In the genomic region with DNA sequence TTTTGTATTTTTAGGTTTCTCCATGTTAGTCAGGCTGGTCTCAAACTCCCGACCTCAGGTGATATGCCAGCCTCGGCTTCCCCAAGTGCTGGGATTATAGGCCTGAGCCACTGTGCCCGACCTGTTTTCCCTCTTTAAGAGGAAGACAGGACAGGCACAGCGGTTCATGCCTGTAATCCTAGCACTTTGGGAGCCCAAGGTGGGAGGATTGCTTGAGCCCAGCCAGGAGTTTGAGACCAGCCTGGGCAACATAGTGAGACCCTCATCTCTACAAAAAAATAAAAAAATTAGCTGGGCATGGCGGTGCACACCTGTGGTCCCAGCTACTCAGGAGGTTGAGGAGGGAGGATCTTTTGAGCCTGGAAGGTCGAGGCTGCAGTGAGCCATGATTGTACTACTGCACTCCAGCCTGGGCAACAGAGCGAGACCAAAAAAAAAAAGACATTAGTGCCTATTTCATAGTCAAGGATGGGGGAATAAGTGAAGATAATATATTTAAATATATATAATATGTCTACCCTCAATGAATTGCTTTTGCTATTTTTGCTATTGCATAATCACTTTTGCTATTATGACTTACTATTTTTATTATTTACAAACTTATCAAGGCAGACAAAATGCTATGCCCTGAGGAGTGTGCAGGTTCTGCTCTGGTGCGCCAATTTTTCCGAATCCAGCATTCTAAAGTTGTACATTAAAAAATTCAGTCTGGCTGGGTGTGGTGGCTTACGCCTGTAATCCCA, we compare ENCODE assay signal across 30 cellular contexts. TPM values are rescaled to one million over a fixed set of nuclear protein-coding genes. Genes with fewer than 3 reads are reported as not detected.
DNase-seq lines count a peak whose midpoint lies in the region; ATAC-seq and TF ChIP-seq lines count a peak whose summit lies in the region.
"Had no signal": no experiment of that assay in that cellular context is flagged by ENCODE, and none has a peak within 500 bp of the region (broad histone marks: within the 10 kb centered on the region; RNA-seq: fewer than 3 reads in every experiment).

No MANE protein-coding gene starts in this region.

- H3K79me2 ChIP-seq in Karpas-422 (ENCODE audit: low read length), result peaks cover 60% of the 10 kb centered on the region

- H3K4me1 Mint-ChIP-seq in CD4-positive, alpha-beta T cell (ENCODE audit: low read depth), result peaks cover 50% of the 10 kb centered on the region
- peaks cover 29 to 63% (median 46%) of the 10 kb centered on the region in 7 donors for H3K4me1 Mint-ChIP-seq in naive thymus-derived CD4-positive, alpha-beta T cell
- H3K4me1 Mint-ChIP-seq: brain, neural crest cell had no signal

- no peaks in the 10 kb centered on the region for H3K9me3 ChIP-seq in CD4-positive, alpha-beta T cell (ENCODE audit: control insufficient read depth, low read length)
- no peaks in the 10 kb centered on the region for H3K9me3 ChIP-seq in Karpas-422 (ENCODE audit: low read length)
- H3K9me3 ChIP-seq in naive thymus-derived CD4-positive, alpha-beta T cell (ENCODE audit: control insufficient read depth in 2 of 3, low read length in 3 of 3), result no peaks in the 10 kb centered on the region
- H3K9me3 ChIP-seq: ovary, suprapubic skin, upper lobe of left lung had no signal

- intact Hi-C loops in CD4-positive, alpha-beta T cell (cut with DNase I, micrococcal nuclease), result no loop called here
- intact Hi-C loops in naive thymus-derived CD4-positive, alpha-beta T cell (cut with micrococcal nuclease), result no loop called here

- CTCF ChIA-PET in CD4-positive, alpha-beta T cell (lab: Charles Lee), result interaction anchor here (0.5 kb wide), 1 partner anchor 250 kb away, joined by 3 read pairs; no protein-coding TSS in a partner anchor
- CTCF ChIA-PET in naive thymus-derived CD4-positive, alpha-beta T cell (lab: Charles Lee), result interaction anchor here (1.2 kb wide), 1 partner anchor 102 kb away, joined by 5 read pairs; no protein-coding TSS in a partner anchor

- H3K27me3 ChIP-seq in CD4-positive, alpha-beta T cell (ENCODE audit: control insufficient read depth, insufficient read depth, low read length), result no peaks in the 10 kb centered on the region
- H3K27me3 ChIP-seq in Karpas-422 (ENCODE audit: low read length), result no peaks in the 10 kb centered on the region
- no peaks in the 10 kb centered on the region for H3K27me3 ChIP-seq in naive thymus-derived CD4-positive, alpha-beta T cell (ENCODE audit: control insufficient read depth in 2 of 2, insufficient read depth in 2 of 2, low read length in 2 of 2)
- H3K27me3 ChIP-seq: ovary, suprapubic skin, upper lobe of left lung had no signal

- no peak for DNase-seq in CD4-positive, alpha-beta T cell
- DNase-seq in Karpas-422, result no peak
- DNase-seq in naive thymus-derived CD4-positive, alpha-beta T cell, result no peak
- no peak for DNase-seq in stimulated activated naive CD8-positive, alpha-beta T cell treated with anti-CD3 and anti-CD28 coated beads, Interleukin-15, Interleukin-2, amounts not matched to agents 100 U/mL and 50 U/mL, for 24 hours
- DNase-seq: activated CD8-positive, alpha-beta memory T cell treated with anti-CD3 and anti-CD28 coated beads, Interleukin-2, amount 50 U/mL, for 48 hours; activated CD8-positive, alpha-beta T cell treated with anti-CD3 and anti-CD28 coated beads for 36 hours; activated naive CD4-positive, alpha-beta T cell treated with anti-CD3 and anti-CD28 coated beads, Interleukin-2, amount 50 U/mL, for 16 hours; amniotic stem cell; C1 segment of cervical spinal cord; Calu3; dermis blood vessel endothelial cell; DMS79 treated with DMSO at 0.1 percent for 48 hours; endodermal cell; GF-D8; head of caudate nucleus; NCI-H1092; NCI-H1694; NCI-H510A; ovary; stimulated activated naive CD4-positive, alpha-beta T cell; upper lobe of left lung had no signal

- H3K27ac ChIP-seq in CD4-positive, alpha-beta T cell (ENCODE audit: low read depth, low read length), result no peak overlapping the region
- peak overlapping the region; percentile 90 for H3K27ac ChIP-seq in Karpas-422 (ENCODE audit: low read length)
- peak overlapping the region; percentile 40 for H3K27ac ChIP-seq in naive thymus-derived CD4-positive, alpha-beta T cell (ENCODE audit: low read depth, low read length)
- H3K27ac ChIP-seq: ovary, suprapubic skin, upper lobe of left lung had no signal

- peak overlapping the region; percentile 62 for H3K4me2 ChIP-seq in Karpas-422 (ENCODE audit: low read depth, low read length, poor library complexity, severe bottlenecking)

- H3K4me3 ChIP-seq in Karpas-422 (ENCODE audit: low read length), result peak overlapping the region; percentile 44; the same call in 1 of the 2 replicates
- H3K4me3 ChIP-seq in naive thymus-derived CD4-positive, alpha-beta T cell (ENCODE audit: low read length), result no peak overlapping the region
- H3K4me3 ChIP-seq: ovary, suprapubic skin, upper lobe of left lung had no signal

- H3K9me3 Mint-ChIP-seq in CD4-positive, alpha-beta T cell, result no peaks in the 10 kb centered on the region
- H3K9me3 Mint-ChIP-seq in naive thymus-derived CD4-positive, alpha-beta T cell, result no peaks in the 10 kb centered on the region
- H3K9me3 Mint-ChIP-seq: activated CD8-positive, alpha-beta T cell treated with anti-CD3 and anti-CD28 coated beads for 36 hours; activated T-helper 1 cell treated with anti-CD3 and anti-CD28 coated beads, Interleukin-12 subunit alpha, Interleukin-12 subunit beta, Interleukin-2, Interleukin-4 antibody, amounts not matched to agents 30 ng/mL and 10 ng/mL and 1 ng/mL, durations not matched to agents 14 hours and 24 hours and 36 hours; brain; endodermal cell; neural crest cell had no signal

- H2AFZ ChIP-seq in Karpas-422 (ENCODE audit: low read length), result no peak overlapping the region

- no peak for ATAC-seq in CD4-positive, alpha-beta T cell (ENCODE audit: poor library complexity)
- ATAC-seq in naive thymus-derived CD4-positive, alpha-beta T cell, result no peak
- no peak for ATAC-seq in HG02981 (IDR thresholded peaks at IDR 0.05; ENCODE audit: unreplicated experiment)
- no peak for ATAC-seq in stimulated activated naive CD8-positive, alpha-beta T cell treated with anti-CD3 and anti-CD28 coated beads, Interleukin-15, Interleukin-2, amounts not matched to agents 100 U/mL and 50 U/mL, for 24 hours
- ATAC-seq: activated CD4-positive, CD25-positive, alpha-beta regulatory T cell treated with anti-CD3 and anti-CD28 coated beads, Interleukin-2, amount 50 U/mL, for 24 hours; activated CD8-positive, alpha-beta T cell treated with anti-CD3 and anti-CD28 coated beads for 36 hours; esophagus mucosa; HCT116; left lobe of liver had no signal

- H3K4me1 ChIP-seq in Karpas-422 (ENCODE audit: low read length), result peaks cover 77% of the 10 kb centered on the region
- peaks cover 33% of the 10 kb centered on the region in 2 donors for H3K4me1 ChIP-seq in naive thymus-derived CD4-positive, alpha-beta T cell (ENCODE audit: control insufficient read depth in 2 of 2, insufficient read depth in 2 of 2, low read length in 2 of 2)
- H3K4me1 ChIP-seq: suprapubic skin had no signal

- POLR2A ChIA-PET in CD4-positive, alpha-beta T cell (lab: Charles Lee), result interaction anchor here (1.0 to 1.1 kb wide), 2 partner anchors 18 to 68 kb away, joined by 4 to 5 read pairs; a partner anchor contains a TSS
- POLR2A ChIA-PET in naive thymus-derived CD4-positive, alpha-beta T cell (lab: Charles Lee), result interaction anchor here (1.1 to 1.7 kb wide), 3 partner anchors 17 to 27 kb away, joined by 3 to 4 read pairs (median 3); a partner anchor contains a TSS

- H3K27ac Mint-ChIP-seq in CD4-positive, alpha-beta T cell, result peak overlapping the region; percentile 33
- peak overlapping the region in 8 of 9 donors; percentile 33 to 88 (median 74) for H3K27ac Mint-ChIP-seq in naive thymus-derived CD4-positive, alpha-beta T cell
- H3K27ac Mint-ChIP-seq: activated CD8-positive, alpha-beta T cell treated with anti-CD3 and anti-CD28 coated beads for 36 hours; activated T-helper 1 cell treated with anti-CD3 and anti-CD28 coated beads, Interleukin-12 subunit alpha, Interleukin-12 subunit beta, Interleukin-2, Interleukin-4 antibody, amounts not matched to agents 30 ng/mL and 10 ng/mL and 1 ng/mL, durations not matched to agents 14 hours and 24 hours and 36 hours; brain; endodermal cell had no signal

- H3K27me3 Mint-ChIP-seq in CD4-positive, alpha-beta T cell, result no peaks in the 10 kb centered on the region
- H3K27me3 Mint-ChIP-seq in naive thymus-derived CD4-positive, alpha-beta T cell, result no peaks in the 10 kb centered on the region
- H3K27me3 Mint-ChIP-seq: activated CD8-positive, alpha-beta T cell treated with anti-CD3 and anti-CD28 coated beads for 36 hours; brain had no signal

- peaks cover 19% of the 10 kb centered on the region for H3K36me3 ChIP-seq in Karpas-422 (ENCODE audit: insufficient read depth, low read length)
- peaks cover 0 to 20% (median 5%) of the 10 kb centered on the region in 3 experiments for H3K36me3 ChIP-seq in naive thymus-derived CD4-positive, alpha-beta T cell (ENCODE audit: control insufficient read depth in 2 of 3, insufficient read depth in 3 of 3, low read length in 3 of 3)
- H3K36me3 ChIP-seq: ovary had no signal

- no peaks in the 10 kb centered on the region for H4K20me1 ChIP-seq in Karpas-422 (ENCODE audit: insufficient read depth, low read depth, low read length)

- peak overlapping the region; percentile 53 for H3K9ac ChIP-seq in Karpas-422 (ENCODE audit: low read length)

- H3K4me3 Mint-ChIP-seq in CD4-positive, alpha-beta T cell, result no peak overlapping the region
- H3K4me3 Mint-ChIP-seq in naive thymus-derived CD4-positive, alpha-beta T cell, result no peak overlapping the region
- H3K4me3 Mint-ChIP-seq: activated CD8-positive, alpha-beta T cell treated with anti-CD3 and anti-CD28 coated beads for 36 hours; activated T-helper 1 cell treated with anti-CD3 and anti-CD28 coated beads, Interleukin-12 subunit alpha, Interleukin-12 subunit beta, Interleukin-2, Interleukin-4 antibody, amounts not matched to agents 30 ng/mL and 10 ng/mL and 1 ng/mL, durations not matched to agents 14 hours and 24 hours and 36 hours; brain; endodermal cell; neural crest cell had no signal

- H3K9me2 ChIP-seq in Karpas-422 (replicated peaks; ENCODE audit: insufficient read depth, low read length), result no peaks in the 10 kb centered on the region

- TF ChIP-seq CTCF in CD4-positive, alpha-beta T cell (IDR thresholded peaks at IDR 0.05), result no peak

- peaks cover 49% of the 10 kb centered on the region for H3K36me3 Mint-ChIP-seq in CD4-positive, alpha-beta T cell (ENCODE audit: low read depth)
- peaks cover 8 to 19% (median 10%) of the 10 kb centered on the region in 5 donors for H3K36me3 Mint-ChIP-seq in naive thymus-derived CD4-positive, alpha-beta T cell

RNA-seq across cellular contexts. Expression of a gene that starts 17.7 kb away (rescaled TPM):
- total RNA-seq in CD4-positive, alpha-beta T cell, result 10 to 100 TPM; 23.4 to 23.6 TPM
- 262 and 391 TPM in 2 replicates for total RNA-seq in Karpas-422 (2014; rRNA removed; shearing (Covaris generic); ENCODE audit: low replicate concordance)
- total RNA-seq in naive thymus-derived CD4-positive, alpha-beta T cell, result 10 to 100 TPM; 22.2 to 70.2 (median 41.7) TPM
- 100 to 1,000 TPM; 175 to 222 TPM for polyA plus RNA-seq in naive thymus-derived CD4-positive, alpha-beta T cell

RNA-seq across cellular contexts. Expression of a gene that starts 26.4 kb away (rescaled TPM):
- total RNA-seq in CD4-positive, alpha-beta T cell, result 10 to 100 TPM; 56.9 to 61.0 TPM
- total RNA-seq in Karpas-422 (2014; rRNA removed; shearing (Covaris generic); ENCODE audit: low replicate concordance), result 201 and 257 TPM in 2 replicates
- 100 to 1,000 TPM in 4 of 5 experiments, 10 to 100 TPM in 1; 81.8 to 205 (median 174) TPM for total RNA-seq in naive thymus-derived CD4-positive, alpha-beta T cell
- polyA plus RNA-seq in naive thymus-derived CD4-positive, alpha-beta T cell, result 100 to 1,000 TPM; 170 to 209 TPM

RNA-seq across cellular contexts. Expression of a gene that starts 44.0 kb away (rescaled TPM):
- total RNA-seq in CD4-positive, alpha-beta T cell, result 10 to 100 TPM; 38.0 to 38.6 TPM
- 3.1 and 4.5 TPM in 2 replicates for total RNA-seq in Karpas-422 (2014; rRNA removed; shearing (Covaris generic); ENCODE audit: low replicate concordance)
- 10 to 100 TPM; 11.9 to 37.6 (median 27.7) TPM for total RNA-seq in naive thymus-derived CD4-positive, alpha-beta T cell
- 1 to 10 TPM in 1 of 2 donors, under 1 TPM in 1; 0.32 to 2.5 TPM for polyA plus RNA-seq in naive thymus-derived CD4-positive, alpha-beta T cell

RNA-seq across cellular contexts. Expression of a gene that starts 44.0 kb away (rescaled TPM):
- total RNA-seq in CD4-positive, alpha-beta T cell, result under 1 TPM in 1 of 2 experiments, not detected in 1; 0.98 TPM
- total RNA-seq in Karpas-422 (2014; rRNA removed; shearing (Covaris generic); ENCODE audit: low replicate concordance), result 1.4 and 1.5 TPM in 2 replicates
- total RNA-seq in naive thymus-derived CD4-positive, alpha-beta T cell, result 1 to 10 TPM in 4 of 5 experiments, under 1 TPM in 1; 0.77 to 7.2 (median 2.7) TPM
- polyA plus RNA-seq in naive thymus-derived CD4-positive, alpha-beta T cell, result 1 to 10 TPM in 1 of 2 donors, under 1 TPM in 1; 0.50 to 3.2 TPM
- total RNA-seq: dermis blood vessel endothelial cell had no signal
